ENCODE assay signal across 17 cellular contexts in the genomic region with DNA sequence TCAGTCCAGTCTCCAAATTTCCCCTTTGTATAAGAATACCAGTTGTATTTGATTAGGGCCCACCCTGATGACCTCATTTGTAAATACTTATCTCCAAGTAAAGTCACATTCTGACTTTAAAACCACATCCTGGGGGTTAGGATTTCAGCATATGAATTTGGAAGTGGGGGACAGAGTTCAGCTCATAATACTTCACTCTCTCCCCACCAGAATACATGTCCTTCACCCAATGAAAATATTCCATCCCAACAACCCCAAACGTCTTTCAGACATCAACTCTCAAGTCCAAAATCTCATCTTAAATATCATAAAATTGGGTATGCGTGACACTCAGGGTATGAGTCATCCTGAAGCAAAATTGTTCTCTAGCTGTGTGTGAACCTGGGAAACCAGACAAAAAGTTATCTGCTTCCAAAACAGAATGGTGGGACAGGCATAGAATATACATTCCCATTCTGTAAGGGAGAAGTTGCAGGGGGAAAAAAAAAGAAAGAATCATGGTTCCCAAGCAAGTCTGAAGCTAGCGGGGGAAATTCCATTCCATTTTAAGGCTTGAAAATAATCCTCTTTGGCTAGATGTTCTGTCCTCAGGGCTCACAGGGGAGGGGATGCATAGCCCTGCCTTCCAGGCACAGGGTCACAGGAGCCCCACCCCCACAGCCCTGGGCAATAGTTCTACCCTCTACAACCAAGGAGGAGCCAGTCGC.
DNase-seq lines count a peak whose midpoint lies in the region; ATAC-seq, FAIRE-seq and TF ChIP-seq lines count a peak whose summit lies in the region.
"Had no signal": no experiment of that assay in that cellular context is flagged by ENCODE, and none has a peak within 500 bp of the region (broad histone marks: within the 10 kb centered on the region; RNA-seq: fewer than 3 reads in every experiment).

No MANE protein-coding gene starts in this region.

- intact Hi-C loops in left lung (cut with DNase I), result no loop called here

- ATAC-seq in foreskin keratinocyte, result peak; percentile 42
- no peak for ATAC-seq in left lung
- no peak for ATAC-seq in GM21529 (IDR thresholded peaks at IDR 0.05; ENCODE audit: unreplicated experiment)

- POLR2A ChIA-PET in AG04450 (lab: Yijun Ruan, JAX), result interaction anchor here (0.7 kb wide), 1 partner anchor 14 kb away, joined by 3 read pairs; no protein-coding TSS in a partner anchor

- no peak for TF ChIP-seq CTCF in AG04450 (IDR thresholded peaks at IDR 0.05; ENCODE audit: low read depth, low read length)
- no peak for TF ChIP-seq CTCF in foreskin keratinocyte (conservative IDR thresholded peaks at IDR 0.05)
- no peak for TF ChIP-seq CTCF in left lung (IDR thresholded peaks at IDR 0.05)

- H3K9me3 ChIP-seq in AG04450 (ENCODE audit: control insufficient read depth, insufficient read depth, low read length), result peaks cover 4% of the 10 kb centered on the region
- H3K9me3 ChIP-seq in left lung, result no peaks in the 10 kb centered on the region
- H3K9me3 ChIP-seq: neutrophil, thoracic aorta had no signal

- CTCF ChIA-PET in AG04450 (lab: Charles Lee), result interaction anchor here (2.0 kb wide), 1 partner anchor 8 kb away, joined by 7 read pairs; no protein-coding TSS in a partner anchor

- DNase-seq in AG04450 (ENCODE audit: low read depth, low spot score), result peak; percentile 6
- DNase-seq in HT1080 (ENCODE audit: low read depth), result peak; percentile 79
- DNase-seq in astrocyte of the hippocampus (ENCODE audit: low read depth, low spot score), result peak; percentile 61
- peak; percentile 84 to 88 for DNase-seq in foreskin keratinocyte
- DNase-seq in left lung, result no peak
- DNase-seq in GM19240 (ENCODE audit: insufficient read length, low spot score), result no peak
- DNase-seq in GM12891 (ENCODE audit: insufficient read length, low spot score), result no peak
- DNase-seq: activated gamma-delta T cell, caudate nucleus, NCI-H1930, NCI-H82, SHP77 treated with DMSO at 0.1 percent for 48 hours had no signal

- H3K27me3 ChIP-seq in AG04450 (ENCODE audit: control insufficient read depth, insufficient read depth, low read length), result no peaks in the 10 kb centered on the region
- H3K27me3 ChIP-seq in foreskin keratinocyte, result no peaks in the 10 kb centered on the region
- H3K27me3 ChIP-seq in left lung, result no peaks in the 10 kb centered on the region
- H3K27me3 ChIP-seq: neutrophil had no signal

- H3K27ac ChIP-seq in AG04450 (ENCODE audit: low read depth, low read length), result peak overlapping the region; percentile 55
- peak overlapping the region; percentile 98 for H3K27ac ChIP-seq in foreskin keratinocyte
- H3K27ac ChIP-seq in left lung, result no peak overlapping the region
- H3K27ac ChIP-seq: KMS-11, neutrophil, thoracic aorta had no signal

- no peak overlapping the region for H3K4me3 ChIP-seq in AG04450 (ENCODE audit: low read depth, low read length)
- no peak overlapping the region for H3K4me3 ChIP-seq in left lung
- H3K4me3 ChIP-seq: lung, thoracic aorta had no signal

- FAIRE-seq in GM12891 (lab: Jason Lieb, UNC), result no peak

- H3K36me3 ChIP-seq in left lung, result no peaks in the 10 kb centered on the region
- H3K36me3 ChIP-seq: neutrophil had no signal

- no peak for TF ChIP-seq POLR2A in GM12891 (IDR thresholded peaks at IDR 0.05; ENCODE audit: low read depth, low read length)

- H3K4me1 ChIP-seq in foreskin keratinocyte (peaks cover 60% of the 10 kb centered on the region), left lung (no peaks in the 10 kb centered on the region)

TF ChIP-seq in GM12891, 5 proteins besides CTCF, POLR2A, EP300 and RAD21:
- TF ChIP-seq TAF1 (IDR thresholded peaks at IDR 0.05; ENCODE audit: low read depth, low read length) (no peak), PAX5 (IDR thresholded peaks at IDR 0.05; ENCODE audit: insufficient read depth, low read length, severe bottlenecking) (no peak), SPI1 (IDR thresholded peaks at IDR 0.05; ENCODE audit: low read depth, low read length) (no peak), POU2F2 (IDR thresholded peaks at IDR 0.05; ENCODE audit: low read depth, low read length) (no peak), POLR2AphosphoS5 (IDR thresholded peaks at IDR 0.05; ENCODE audit: low read depth, low read length) (no peak)

Comparison
In these comparisons a context has a peak if more than half of its experiments do, and no peak if none do; other contexts are left out.
1. DNase-seq: peak in AG04450 (single experiment), HT1080 (single experiment), astrocyte of the hippocampus (single experiment) and foreskin keratinocyte (2 of 2); none in left lung (0 of 2), GM19240 (single experiment) and GM12891 (single experiment).
2. H3K27ac ChIP-seq: peak in AG04450 (single experiment) and foreskin keratinocyte (single experiment); none in left lung (0 of 2).